1 cellular context compared by ENCODE assay signal in genomic region chr10:124532788-124533187, GRCh38.
TF ChIP-seq lines count a peak whose summit lies in the region.

No MANE protein-coding gene starts in this region.

TF ChIP-seq in HCT116, 20 proteins besides CTCF, POLR2A, EP300 and RAD21 (continued from another document):
- no peak for TF ChIP-seq REST (IDR thresholded peaks at IDR 0.05; ENCODE audit: low read depth)
- no peak for TF ChIP-seq POLR2AphosphoS5 (IDR thresholded peaks at IDR 0.05; ENCODE audit: low read depth, low read length)
- TF ChIP-seq MAX (IDR thresholded peaks at IDR 0.05) = no peak
- no peak for TF ChIP-seq YY1 (IDR thresholded peaks at IDR 0.05; ENCODE audit: extremely low read depth, insufficient replicate concordance, low read depth, low read length)
- no peak for TF ChIP-seq ATF3 (IDR thresholded peaks at IDR 0.05)
- TF ChIP-seq FOSL1 (IDR thresholded peaks at IDR 0.05; ENCODE audit: low read depth) = no peak
- no peak for TF ChIP-seq EZH2 (IDR thresholded peaks at IDR 0.05)
- no peak for TF ChIP-seq ZNF274 (IDR thresholded peaks at IDR 0.05; ENCODE audit: low read depth, low read length)
- TF ChIP-seq EGR1 (IDR thresholded peaks at IDR 0.05; ENCODE audit: low read depth) = no peak
- TF ChIP-seq SP1 (IDR thresholded peaks at IDR 0.05; ENCODE audit: low read depth) = no peak
TF ChIP-seq in HCT116: peak in this region for 0.
